ENCODE assay signal across 33 cellular contexts in the genomic region with DNA sequence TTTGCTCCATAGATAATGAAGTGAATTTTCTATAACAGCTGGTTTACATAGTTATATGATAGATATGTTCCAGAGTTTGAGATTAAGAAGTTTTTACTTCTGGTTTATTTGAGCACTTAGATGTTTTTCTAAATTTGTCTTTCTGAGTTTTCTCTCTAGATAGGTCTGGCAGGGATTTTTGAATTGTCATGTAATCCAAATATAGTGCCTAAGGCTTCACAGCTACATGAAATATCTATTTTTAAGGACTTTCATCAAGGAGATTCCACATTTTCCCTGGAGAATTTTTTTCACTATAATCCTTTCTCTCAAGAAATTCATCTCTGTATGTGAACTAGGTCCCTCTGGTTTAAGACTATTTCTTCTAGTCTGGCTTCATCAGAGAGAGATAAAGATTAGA.
"Had no signal": no experiment of that assay in that cellular context is flagged by ENCODE, and none has a peak within 500 bp of the region (broad histone marks: within the 10 kb centered on the region; RNA-seq: fewer than 3 reads in every experiment).

No MANE protein-coding gene starts in this region.

- ATAC-seq: activated CD8-positive, alpha-beta T cell treated with anti-CD3 and anti-CD28 coated beads for 36 hours; activated naive CD4-positive, alpha-beta T cell treated with anti-CD3 and anti-CD28 coated beads, Interleukin-2, amount 50 U/mL, for 72 hours; activated T-cell treated with anti-CD3 and anti-CD28 coated beads, Interleukin-2, amount 50 U/mL, for 4 hours; activated T-cell treated with anti-CD3 and anti-CD28 coated beads, Interleukin-2, amount 50 U/mL, for 72 hours; activated T-helper 17 cell treated with anti-CD3 and anti-CD28 coated beads, Interleukin-2, amount 50 U/mL, for 72 hours; body of pancreas had no signal

- H3K9me3 ChIP-seq: adrenal gland, body of pancreas, breast epithelium had no signal

- H3K4me3 ChIP-seq: adrenal gland, body of pancreas, breast epithelium had no signal

- H3K27ac ChIP-seq: adrenal gland, body of pancreas, brain microvascular endothelial cell, breast epithelium, VCaP had no signal

- H3K27me3 ChIP-seq: adrenal gland, body of pancreas, brain microvascular endothelial cell, breast epithelium had no signal

- H3K36me3 ChIP-seq: adrenal gland, brain microvascular endothelial cell, breast epithelium had no signal

- FAIRE-seq: TTC549 had no signal

- DNase-seq: activated B cell treated with CpG ODN at 0.5 μM for 24 hours; activated CD4-positive, alpha-beta memory T cell treated with anti-CD3 and anti-CD28 coated beads for 36 hours; activated CD4-positive, alpha-beta T cell treated with anti-CD3 and anti-CD28 coated beads for 4 hours; activated CD4-positive, alpha-beta T cell treated with anti-CD3 and anti-CD28 coated beads, Interleukin-2, amount 10 ng/mL, durations not matched to agents 24 days and 14 days; activated CD4-positive, alpha-beta T cell treated with anti-CD3 and anti-CD28 coated beads, Interleukin-2, amount 50 U/mL, for 1 hour; activated CD4-positive, alpha-beta T cell treated with anti-CD3 and anti-CD28 coated beads, Interleukin-2, amount 50 U/mL, for 4 hours; activated CD4-positive, CD25-positive, alpha-beta regulatory T cell treated with anti-CD3 and anti-CD28 coated beads, Interleukin-2, amount 50 U/mL, for 72 hours; activated CD8-positive, alpha-beta memory T cell treated with anti-CD3 and anti-CD28 coated beads, Interleukin-2, amount 50 U/mL, for 4 hours; activated CD8-positive, alpha-beta T cell treated with anti-CD3 and anti-CD28 coated beads for 36 hours; activated effector memory CD4-positive, alpha-beta T cell treated with anti-CD3 and anti-CD28 coated beads, Interleukin-2, amount 50 U/mL, for 16 hours; activated gamma-delta T cell treated with Interleukin-2 at 50 U/mL for 16 hours; activated naive CD4-positive, alpha-beta T cell; activated naive CD4-positive, alpha-beta T cell treated with anti-CD3 and anti-CD28 coated beads for 36 hours; activated naive CD4-positive, alpha-beta T cell treated with anti-CD3 and anti-CD28 coated beads, Interleukin-2, amount 50 U/mL, for 16 hours; activated naive CD8-positive, alpha-beta T cell treated with anti-CD3 and anti-CD28 coated beads for 36 hours; activated T-cell treated with anti-CD3 and anti-CD28 coated beads for 4 hours; activated T-cell treated with anti-CD3 and anti-CD28 coated beads, Interleukin-2, amount 50 U/mL, for 1 hour; activated T-cell treated with anti-CD3 and anti-CD28 coated beads, Interleukin-2, amount 50 U/mL, for 4 hours; activated T-cell treated with anti-CD3 and anti-CD28 coated beads, Interleukin-2, amount 50 U/mL, for 72 hours; adrenal gland; amniotic stem cell; aorta; body of pancreas; brain microvascular endothelial cell; SW 1271; T-helper 1 cell; T-helper 2 cell; T-helper 9 cell had no signal

- H3K4me1 ChIP-seq: breast epithelium had no signal
